In genomic region chr5:100779669-100780375, GRCh38 we compare ENCODE assay signal across 8 cellular contexts.
DNase-seq lines count a peak whose midpoint lies in the region; ATAC-seq, FAIRE-seq and TF ChIP-seq lines count a peak whose summit lies in the region.

No MANE protein-coding gene starts in this region.

- no peak overlapping the region for H2BK15ac ChIP-seq in H1 (ENCODE audit: low read length)

- H3K4me3 ChIP-seq in H1 (ENCODE audit: extremely low read depth in 1 of 4, insufficient read depth in 2 of 4, low read depth in 3 of 4, low read length in 4 of 4) (no peak overlapping the region), transverse colon (no peak overlapping the region)

- POLR2A ChIA-PET in H1 (lab: Charles Lee; ENCODE audit: partially characterized antibody) = no interaction called here

- H2BK20ac ChIP-seq in H1 (ENCODE audit: low read length) = no peak overlapping the region

- H2AFZ ChIP-seq in H1 (ENCODE audit: low read length) = peak overlapping the region; percentile 57

- no peak overlapping the region for H3K4me2 ChIP-seq in H1 (ENCODE audit: insufficient read depth in 1 of 2, low read depth in 2 of 2, low read length in 2 of 2)

- no peak overlapping the region for H3K4ac ChIP-seq in H1 (replicated peaks; ENCODE audit: insufficient read length, low read depth, low read length)

- no peak for TF ChIP-seq RAD21 in H1 (IDR thresholded peaks at IDR 0.05 in 1 of 2, conservative IDR thresholded peaks at IDR 0.05 in 1 of 2; ENCODE audit: low read depth in 2 of 2, low read length in 2 of 2)

- intact Hi-C loops in transverse colon (cut with DNase I; ENCODE audit: low total_unique reads) = no loop called here

- H3K4me1 Mint-ChIP-seq in HFFc6 (ENCODE audit: low read depth) = peaks cover 22% of the 10 kb centered on the region

- H4K20me1 ChIP-seq in H1 (replicated peaks in 1 of 2; ENCODE audit: control insufficient read depth in 1 of 2, insufficient read depth in 2 of 2, low read length in 2 of 2) = no peaks in the 10 kb centered on the region

- ATAC-seq in GM21381 (IDR thresholded peaks at IDR 0.05; ENCODE audit: unreplicated experiment) (peak; percentile 25), HG03565 (IDR thresholded peaks at IDR 0.05; ENCODE audit: unreplicated experiment) (peak; percentile 2)

- FAIRE-seq in H1 (lab: Jason Lieb, UNC) (no peak), HTR-8/SVneo (lab: Jason Lieb, UNC) (no peak)

- CTCF ChIA-PET in H1 (lab: Charles Lee; ENCODE audit: partially characterized antibody) = interaction anchor here (1.8 kb wide), 2 partner anchors 9 to 121 kb away, joined by 5 to 6 read pairs; no protein-coding TSS in a partner anchor

- no peak overlapping the region for H4K5ac ChIP-seq in H1 (ENCODE audit: insufficient read length, low read depth, low read length)

- TF ChIP-seq CTCF in H1 (IDR thresholded peaks at IDR 0.05; ENCODE audit: control extremely low read depth in 1 of 3, insufficient read depth in 1 of 3, low read depth in 1 of 3, low read length in 3 of 3) (no peak), transverse colon (IDR thresholded peaks at IDR 0.05) (no peak), HFFc6 (IDR thresholded peaks at IDR 0.05) (no peak)

- in situ Hi-C loops in transverse colon (cut with MboI; ENCODE audit: low pct_ligation_motif_present in 1 of 4, low pct_unique_long_range_greater_than_20kb in 1 of 4, low sequenced_read_pairs in 3 of 4) = no loop called here

- no peak overlapping the region for H2BK12ac ChIP-seq in H1 (ENCODE audit: low read depth, low read length)

- H3K23me2 ChIP-seq in H1 (ENCODE audit: low read depth, low read length) = no peaks in the 10 kb centered on the region

- H4K8ac ChIP-seq in H1 (ENCODE audit: extremely low read depth, insufficient read depth, low read length) = no peak overlapping the region

- WGBS in H1 (ENCODE audit: extremely low coverage in 1 of 2, insufficient coverage in 1 of 2, insufficient read length in 1 of 2, insufficient replicate concordance in 2 of 2, low coverage in 1 of 2, low lambda C conversion rate in 2 of 2, missing lambda C conversion rate in 1 of 2), 2 experiments = 96% methylated on average over 7 of the region's 7 CpGs; no CpG with 5 or more reads in 1 of the 2 experiments
- WGBS in transverse colon (ENCODE audit: low coverage in 1 of 2), 2 donors = 90 to 100% methylated on average over 1 to 7 of the region's 7 CpGs

- peaks cover 2% of the 10 kb centered on the region for H3K27me3 Mint-ChIP-seq in HFFc6 (ENCODE audit: insufficient read depth)

- no peak overlapping the region for H3K56ac ChIP-seq in H1 (replicated peaks; ENCODE audit: insufficient read length, low read depth, low read length)

- H3K36me3 Mint-ChIP-seq in HFFc6 (ENCODE audit: low read depth) = no peaks in the 10 kb centered on the region

- TF ChIP-seq EP300 in H1 (IDR thresholded peaks at IDR 0.05; ENCODE audit: borderline replicate concordance in 1 of 2, low read depth in 2 of 2, low read length in 2 of 2) (no peak), transverse colon (IDR thresholded peaks at IDR 0.05; ENCODE audit: low read depth) (no peak)

- H3K36me3 ChIP-seq in H1 (ENCODE audit: control insufficient read depth in 2 of 4, insufficient read depth in 4 of 4, low read length in 3 of 4) (no peaks in the 10 kb centered on the region), transverse colon (no peaks in the 10 kb centered on the region)

- H3K4me1 ChIP-seq in H1 (replicated peaks in 1 of 4; ENCODE audit: control insufficient read depth in 3 of 4, insufficient read depth in 4 of 4, low read length in 3 of 4) (no peaks in the 10 kb centered on the region), transverse colon (peaks cover 0 to 13% (median 4%) of the 10 kb centered on the region in 4 donors)

- H3K14ac ChIP-seq in H1 (ENCODE audit: insufficient read length) = no peak overlapping the region

- no peak overlapping the region for H2BK120ac ChIP-seq in H1 (replicated peaks; ENCODE audit: low read depth, low read length)

- H3K18ac ChIP-seq in H1 (ENCODE audit: extremely low read depth, low read length) = no peak overlapping the region

- no peaks in the 10 kb centered on the region for H3K9me3 ChIP-seq in H1 (ENCODE audit: insufficient read depth in 2 of 2, low read depth in 1 of 2, low read length in 1 of 2)
- no peaks in the 10 kb centered on the region for H3K9me3 ChIP-seq in transverse colon

- H3K23ac ChIP-seq in H1 (ENCODE audit: insufficient read length) = no peak overlapping the region

- H2AK5ac ChIP-seq in H1 (ENCODE audit: low read depth, low read length) = no peak overlapping the region

- H3K9me3 Mint-ChIP-seq in HFFc6 = no peaks in the 10 kb centered on the region

- H3K27ac ChIP-seq in H1 (ENCODE audit: low read depth, low read length) (no peak overlapping the region), transverse colon (peak overlapping the region; percentile 7 to 33 (median 21))

- no peaks in the 10 kb centered on the region for H3K79me1 ChIP-seq in H1 (ENCODE audit: low read depth, low read length)

- H3K79me2 ChIP-seq in H1 (ENCODE audit: control insufficient read depth in 1 of 2, insufficient read depth in 2 of 2, low read length in 2 of 2) = no peaks in the 10 kb centered on the region

- no peak overlapping the region for H4K91ac ChIP-seq in H1 (replicated peaks; ENCODE audit: insufficient read length, low read length)

- peak; percentile 85 for DNase-seq in CD1c-positive myeloid dendritic cell (ENCODE audit: extremely low spot score)
- no peak for DNase-seq in H1 (ENCODE audit: low read depth in 1 of 2, low spot score in 2 of 2)
- peak; percentile 19 for DNase-seq in transverse colon
- no peak for DNase-seq in dedifferentiated amniotic fluid mesenchymal stem cell (ENCODE audit: extremely low spot score)
- DNase-seq in HFFc6 = no peak
- no peak for DNase-seq in HTR-8/SVneo (ENCODE audit: insufficient read length, low spot score)

- no peak overlapping the region for H3K9ac ChIP-seq in H1 (replicated peaks in 1 of 4; ENCODE audit: extremely low read depth in 1 of 4, low read depth in 3 of 4, low read length in 3 of 4)

- H2BK5ac ChIP-seq in H1 (ENCODE audit: low read depth, low read length) = no peak overlapping the region

- TF ChIP-seq POLR2A in H1 (IDR thresholded peaks at IDR 0.05; ENCODE audit: control extremely low read depth in 1 of 2, low read depth in 2 of 2, low read length in 2 of 2) = no peak
- TF ChIP-seq POLR2A in transverse colon (IDR thresholded peaks at IDR 0.05) = no peak

- H3K27me3 ChIP-seq in H1 (replicated peaks in 1 of 4; ENCODE audit: control insufficient read depth in 3 of 4, extremely low read depth in 1 of 4, insufficient read depth in 3 of 4, low read length in 3 of 4) (no peaks in the 10 kb centered on the region), transverse colon (no peaks in the 10 kb centered on the region)

- no peak overlapping the region for H3K4me3 Mint-ChIP-seq in HFFc6

- no peak overlapping the region for H3K27ac Mint-ChIP-seq in HFFc6

TF ChIP-seq in H1, 55 proteins besides CTCF, POLR2A, EP300 and RAD21:
- TF ChIP-seq HDAC2 (IDR thresholded peaks at IDR 0.05; ENCODE audit: borderline replicate concordance in 1 of 2, low read depth in 2 of 2, low read length in 2 of 2) (no peak), SUZ12 (IDR thresholded peaks at IDR 0.05; ENCODE audit: low read length) (no peak), RNF2 (IDR thresholded peaks at IDR 0.05; ENCODE audit: borderline replicate concordance, low read depth, low read length, missing control alignments, poor library complexity, severe bottlenecking) (no peak), KDM5A (IDR thresholded peaks at IDR 0.05; ENCODE audit: low read length) (no peak), ATF3 (IDR thresholded peaks at IDR 0.05; ENCODE audit: insufficient read depth, low read depth, low read length) (no peak), E2F6 (IDR thresholded peaks at IDR 0.05) (no peak), SP2 (IDR thresholded peaks at IDR 0.05; ENCODE audit: low read length) (no peak), SIRT6 (IDR thresholded peaks at IDR 0.05; ENCODE audit: low read length) (no peak), SIN3A (conservative IDR thresholded peaks at IDR 0.05 in 1 of 2, IDR thresholded peaks at IDR 0.05 in 1 of 2; ENCODE audit: low read depth in 1 of 2, low read length in 2 of 2) (no peak), GABPA (IDR thresholded peaks at IDR 0.05; ENCODE audit: borderline replicate concordance, insufficient read depth, low read length) (no peak), RBBP5 (IDR thresholded peaks at IDR 0.05; ENCODE audit: borderline replicate concordance, low read depth, low read length) (no peak), KDM1A (IDR thresholded peaks at IDR 0.05; ENCODE audit: borderline replicate concordance, low read length) (no peak), USF2 (IDR thresholded peaks at IDR 0.05; ENCODE audit: low read length) (no peak), SP4 (IDR thresholded peaks at IDR 0.05; ENCODE audit: low read length) (no peak), POLR2AphosphoS5 (IDR thresholded peaks at IDR 0.05; ENCODE audit: low read depth, low read length) (no peak)

Comparison
In these comparisons a context has a peak if more than half of its experiments do, and no peak if none do; other contexts are left out.
1. DNase-seq: peak in CD1c-positive myeloid dendritic cell (single experiment) and transverse colon (single experiment); none in H1 (0 of 2), dedifferentiated amniotic fluid mesenchymal stem cell (single experiment), HFFc6 (single experiment) and HTR-8/SVneo (single experiment).